8 cellular contexts compared by ENCODE assay signal in the genomic region with DNA sequence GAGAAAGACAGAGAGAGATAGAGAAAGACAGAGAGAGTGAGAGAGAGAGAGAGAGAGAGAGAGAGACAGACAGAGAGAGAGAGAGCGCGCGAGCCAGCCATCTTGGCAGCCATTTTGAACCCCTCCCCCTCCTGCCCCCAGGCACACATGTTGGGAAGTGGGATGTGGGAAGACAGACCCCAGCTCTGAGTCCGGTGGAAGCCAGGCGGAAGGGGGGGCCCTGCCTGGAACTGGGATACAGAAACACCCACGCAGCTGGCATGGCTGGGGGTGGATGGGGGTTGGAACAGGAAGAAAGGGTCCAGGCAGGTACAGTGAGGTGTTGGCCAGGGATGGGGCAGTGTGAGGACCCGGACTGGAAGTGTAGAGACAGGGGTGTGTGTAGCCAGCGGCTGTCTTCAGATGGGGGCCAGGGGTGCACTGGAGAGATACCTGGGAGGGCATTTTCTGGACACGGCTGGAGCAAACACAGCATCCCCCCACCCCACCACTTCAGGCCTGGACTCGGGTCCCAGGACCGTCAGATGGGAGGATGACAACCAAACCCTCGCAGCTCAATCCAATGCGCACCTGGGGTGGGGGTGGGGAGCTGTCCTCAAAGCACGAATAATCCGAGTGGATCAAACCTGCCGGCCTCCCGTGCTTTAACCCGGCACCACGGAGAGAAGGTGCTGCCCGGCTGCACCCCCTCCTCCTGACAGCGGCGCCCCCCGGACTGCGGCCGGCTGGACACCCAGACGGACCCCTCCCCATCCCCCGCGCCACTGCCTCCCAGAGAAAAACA. TPM values are rescaled to one million over a fixed set of nuclear protein-coding genes. Genes with fewer than 3 reads are reported as not detected.
DNase-seq lines count a peak whose midpoint lies in the region; ATAC-seq, FAIRE-seq and TF ChIP-seq lines count a peak whose summit lies in the region.
"Not testable (repeated sequence)": the region's sequence is repeated elsewhere in the genome, so short reads cannot be mapped to it uniquely, and the experiment has no call there.

No MANE protein-coding gene starts in this region.

- CTCF ChIA-PET in BJ (lab: Yijun Ruan, JAX): interaction anchor here (0.6 to 1.4 kb wide), 3 partner anchors 96 to 972 kb away, joined by 3 read pairs; no protein-coding TSS in a partner anchor

- TF ChIP-seq CTCF in BJ (IDR thresholded peaks at IDR 0.05; ENCODE audit: insufficient read depth, low read depth, low read length); endothelial cell (IDR thresholded peaks at IDR 0.05; ENCODE audit: unreplicated experiment); kidney (IDR thresholded peaks at IDR 0.05; ENCODE audit: borderline replicate concordance, extremely low read depth, insufficient read depth); neural progenitor cell (IDR thresholded peaks at IDR 0.05): not testable (repeated sequence)

- not testable (repeated sequence) for H3K36me3 Mint-ChIP-seq in T-helper 2 cell treated with Interferon-gamma antibody and Interleukin-4, amounts not matched to agents 5 μg/mL and 100 μg/mL, for 36 hours (ENCODE audit: low read depth); endothelial cell (ENCODE audit: low read depth, unreplicated experiment); neural progenitor cell

- peaks cover 54% of the 10 kb centered on the region for H3K27me3 Mint-ChIP-seq in T-helper 2 cell treated with Interferon-gamma antibody and Interleukin-4, amounts not matched to agents 5 μg/mL and 100 μg/mL, for 36 hours (ENCODE audit: low read depth)
- H3K27me3 Mint-ChIP-seq in endothelial cell (ENCODE audit: unreplicated experiment): peaks cover 21% of the 10 kb centered on the region
- H3K27me3 Mint-ChIP-seq in neural progenitor cell (ENCODE audit: insufficient read depth, low read depth): not testable (repeated sequence)
- peaks cover 40% of the 10 kb centered on the region for H3K27me3 Mint-ChIP-seq in stimulated activated naive CD8-positive, alpha-beta T cell treated with anti-CD3 and anti-CD28 coated beads, Interleukin-15, amount 100 ng/mL, for 72 hours

- H3K27ac ChIP-seq in HUES64 (ENCODE audit: low read depth, low read length); kidney (ENCODE audit: low read depth in 2 of 2, low read length in 2 of 2); neural progenitor cell: not testable (repeated sequence)
- H3K27ac ChIP-seq in angular gyrus (ENCODE audit: low read depth, low read length): peak overlapping the region; percentile 35

- H3K4me3 ChIP-seq in BJ (ENCODE audit: low read depth, low read length): peak overlapping the region; percentile 36
- peak overlapping the region; percentile 75 for H3K4me3 ChIP-seq in HUES64 (ENCODE audit: low read length)
- peak overlapping the region; percentile 41 to 42 for H3K4me3 ChIP-seq in kidney (ENCODE audit: low read length in 2 of 2)
- H3K4me3 ChIP-seq in neural progenitor cell: peak overlapping the region; percentile 95

- H3K4me1 Mint-ChIP-seq in T-helper 2 cell treated with Interferon-gamma antibody and Interleukin-4, amounts not matched to agents 5 μg/mL and 100 μg/mL, for 36 hours (ENCODE audit: low read depth): peaks cover 15% of the 10 kb centered on the region
- H3K4me1 Mint-ChIP-seq in endothelial cell (ENCODE audit: unreplicated experiment): peaks cover 22% of the 10 kb centered on the region
- peaks cover 44% of the 10 kb centered on the region for H3K4me1 Mint-ChIP-seq in neural progenitor cell
- peaks cover 51% of the 10 kb centered on the region for H3K4me1 Mint-ChIP-seq in stimulated activated naive CD8-positive, alpha-beta T cell treated with anti-CD3 and anti-CD28 coated beads, Interleukin-15, amount 100 ng/mL, for 72 hours

- POLR2A ChIA-PET in BJ (lab: Charles Lee): not testable (repeated sequence)

- not testable (repeated sequence) for ATAC-seq in stimulated activated naive CD8-positive, alpha-beta T cell treated with anti-CD3 and anti-CD28 coated beads, Interleukin-15, amount 100 ng/mL, for 72 hours

- peak overlapping the region; percentile 34 for H2AFZ ChIP-seq in neural progenitor cell (replicated peaks)

- not testable (repeated sequence) for H3K9me3 ChIP-seq in HUES64 (ENCODE audit: insufficient read depth, low read depth, low read length); kidney (ENCODE audit: control insufficient read depth in 1 of 2, low read length in 2 of 2); neural progenitor cell (ENCODE audit: low read depth)

- not testable (repeated sequence) for H3K9me3 Mint-ChIP-seq in T-helper 2 cell treated with Interferon-gamma antibody and Interleukin-4, amounts not matched to agents 5 μg/mL and 100 μg/mL, for 36 hours; endothelial cell (ENCODE audit: unreplicated experiment); neural progenitor cell; stimulated activated naive CD8-positive, alpha-beta T cell treated with anti-CD3 and anti-CD28 coated beads, Interleukin-15, amount 100 ng/mL, for 72 hours

- peaks cover 11% of the 10 kb centered on the region for H3K4me1 ChIP-seq in HUES64 (ENCODE audit: insufficient read depth, low read length)
- H3K4me1 ChIP-seq in kidney (ENCODE audit: control insufficient read depth in 1 of 2, insufficient read depth in 1 of 2, low read depth in 1 of 2, low read length in 2 of 2): not testable (repeated sequence)
- H3K4me1 ChIP-seq in neural progenitor cell: peaks cover 18% of the 10 kb centered on the region

- peaks cover 63% of the 10 kb centered on the region for H3K79me2 ChIP-seq in neural progenitor cell (ENCODE audit: low read depth)

- H3K27ac Mint-ChIP-seq in T-helper 2 cell treated with Interferon-gamma antibody and Interleukin-4, amounts not matched to agents 5 μg/mL and 100 μg/mL, for 36 hours: peak overlapping the region; percentile 58
- peak overlapping the region; percentile 39 for H3K27ac Mint-ChIP-seq in endothelial cell (ENCODE audit: unreplicated experiment)
- H3K27ac Mint-ChIP-seq in neural progenitor cell: peak overlapping the region; percentile 86
- H3K27ac Mint-ChIP-seq in stimulated activated naive CD8-positive, alpha-beta T cell treated with anti-CD3 and anti-CD28 coated beads, Interleukin-15, amount 100 ng/mL, for 72 hours: peak overlapping the region in 1 of 2 donors; percentile 24

- H3F3A ChIP-seq in neural progenitor cell (ENCODE audit: low read depth): peaks cover 18% of the 10 kb centered on the region

- peaks cover 16% of the 10 kb centered on the region for H3K27me3 ChIP-seq in BJ (ENCODE audit: control insufficient read depth, insufficient read depth, low read length)
- not testable (repeated sequence) for H3K27me3 ChIP-seq in HUES64 (ENCODE audit: insufficient read depth, low read length); neural progenitor cell

- H3K36me3 ChIP-seq in BJ (ENCODE audit: control insufficient read depth, insufficient read depth, low read length); HUES64 (ENCODE audit: insufficient read depth, low read length); kidney (ENCODE audit: control insufficient read depth in 1 of 2, insufficient read depth in 2 of 2, low read length in 2 of 2); neural progenitor cell: not testable (repeated sequence)

- FAIRE-seq in kidney (lab: Jason Lieb, UNC): not testable (repeated sequence)

- WGBS in HUES64: under 1% methylated on average over 23 of the region's 28 CpGs

- peak overlapping the region; percentile 92 for H3K4me2 ChIP-seq in neural progenitor cell

- peak overlapping the region; percentile 80 for H3K4me3 Mint-ChIP-seq in T-helper 2 cell treated with Interferon-gamma antibody and Interleukin-4, amounts not matched to agents 5 μg/mL and 100 μg/mL, for 36 hours
- H3K4me3 Mint-ChIP-seq in endothelial cell (ENCODE audit: unreplicated experiment) (peak overlapping the region; percentile 89), neural progenitor cell (peak overlapping the region; percentile 94)
- H3K4me3 Mint-ChIP-seq in stimulated activated naive CD8-positive, alpha-beta T cell treated with anti-CD3 and anti-CD28 coated beads, Interleukin-15, amount 100 ng/mL, for 72 hours: peak overlapping the region; percentile 73 to 74

- intact Hi-C loops in kidney (cut with DNase I): loop anchor here (10.0 kb wide), 1 partner anchor 140 kb away; no protein-coding TSS in a partner anchor

- H3K9ac ChIP-seq in HUES64 (ENCODE audit: low read depth, low read length): peak overlapping the region; percentile 70
- not testable (repeated sequence) for H3K9ac ChIP-seq in kidney (ENCODE audit: low read length in 2 of 2)
- H3K9ac ChIP-seq in neural progenitor cell: peak overlapping the region; percentile 27

- not testable (repeated sequence) for DNase-seq in BJ (ENCODE audit: low read depth); T-helper 2 cell treated with Interferon-gamma antibody and Interleukin-4, amounts not matched to agents 5 μg/mL and 100 μg/mL, for 36 hours (ENCODE audit: low spot score); endothelial cell (ENCODE audit: low spot score); stimulated activated naive CD8-positive, alpha-beta T cell treated with anti-CD3 and anti-CD28 coated beads, Interleukin-15, amount 100 ng/mL, for 72 hours
- DNase-seq in kidney (peak; percentile 76), neural progenitor cell (ENCODE audit: low spot score) (peak; percentile 33)

- peaks cover 46% of the 10 kb centered on the region for H4K20me1 ChIP-seq in neural progenitor cell (ENCODE audit: low read depth)

RNA-seq across cellular contexts. Expression of a gene that starts 1.1 kb away (rescaled TPM):
- polyA plus RNA-seq in BJ (2011; rRNA removed) (1.6 and 4.0 TPM in 2 replicates), kidney (ENCODE audit: insufficient read depth, low read depth, low replicate concordance) (6.3 TPM)
- 5.8 and 8.5 TPM in 2 replicates for polyA minus RNA-seq in BJ (2011; rRNA and poly(A)+ RNA removed)
- 60.2 TPM for polyA plus RNA-seq in HUES64 (2013, experiment 1 of 2)
- 61.1 TPM for polyA plus RNA-seq in HUES64 (2013, experiment 2 of 2)
- total RNA-seq in endothelial cell (ENCODE audit: unreplicated experiment) (32.9 TPM), kidney (30.2 TPM), neural progenitor cell (ENCODE audit: low replicate concordance) (13.3 and 59.0 TPM in 2 replicates)

Comparison
In these comparisons a context has a peak if more than half of its experiments do, and no peak if none do; other contexts are left out.
1. H3K4me3 ChIP-seq: peak in every context shown above with its lines; median percentile 95 in neural progenitor cell; 75 in HUES64; 42 in kidney; 36 in BJ.